Comparison of ENCODE assay signal across 21 cellular contexts in genomic region chr1:31207590-31207989, GRCh38. TPM values are rescaled to one million over a fixed set of nuclear protein-coding genes. Genes with fewer than 3 reads are reported as not detected.
DNase-seq lines count a peak whose midpoint lies in the region; ATAC-seq, FAIRE-seq and TF ChIP-seq lines count a peak whose summit lies in the region.
"Had no signal": no experiment of that assay in that cellular context is flagged by ENCODE, and none has a peak within 500 bp of the region (broad histone marks: within the 10 kb centered on the region; RNA-seq: fewer than 3 reads in every experiment).

No MANE protein-coding gene starts in this region.

- TF ChIP-seq CTCF in neural progenitor cell (IDR thresholded peaks at IDR 0.05): no peak
- no peak for TF ChIP-seq CTCF in HepG2 (CRISPR knock-in tag; IDR thresholded peaks at IDR 0.05)

- H2AFZ ChIP-seq in neural progenitor cell (replicated peaks): no peak overlapping the region
- H2AFZ ChIP-seq in HepG2 (ENCODE audit: low read length): no peak overlapping the region

- H4K20me1 ChIP-seq in neural progenitor cell (ENCODE audit: low read depth) (no peaks in the 10 kb centered on the region), HepG2 (ENCODE audit: insufficient read depth, low read length) (no peaks in the 10 kb centered on the region)

- intact Hi-C loops in HepG2 (cut with micrococcal nuclease; ENCODE audit: unreplicated experiment): no loop called here

- no peaks in the 10 kb centered on the region for H3K79me2 ChIP-seq in neural progenitor cell (ENCODE audit: low read depth)
- H3K79me2 ChIP-seq in HepG2 (ENCODE audit: insufficient read depth, low read length): no peaks in the 10 kb centered on the region

- peaks cover 3% of the 10 kb centered on the region for H3F3A ChIP-seq in neural progenitor cell (ENCODE audit: low read depth)

- ATAC-seq in GM21423 (IDR thresholded peaks at IDR 0.05; ENCODE audit: unreplicated experiment) (no peak), HepG2 (no peak)
- ATAC-seq: GM12878 had no signal

- FAIRE-seq in RCC 7860 (lab: Jason Lieb, UNC): no peak
- FAIRE-seq in HepG2 (lab: Jason Lieb, UNC): no peak
- FAIRE-seq: A204.1, GM12878 had no signal

- no TSS peak for BruUV-seq in HepG2 (replicated peaks; lab: Mats Ljungman, UMichigan)

- H3K27me3 ChIP-seq in neural progenitor cell (no peaks in the 10 kb centered on the region), HepG2 (ENCODE audit: control insufficient read depth in 1 of 2, insufficient read depth in 2 of 2, low read length in 2 of 2) (peaks cover 0 to 1% of the 10 kb centered on the region in 2 experiments; a peak in 2 of 5 replicates)
- H3K27me3 ChIP-seq: BE2C had no signal

- TF ChIP-seq EP300 in HepG2 (IDR thresholded peaks at IDR 0.05; ENCODE audit: low read depth in 2 of 2, low read length in 2 of 2) (no peak), HepG2 (CRISPR knock-in tag; IDR thresholded peaks at IDR 0.05; ENCODE audit: borderline replicate concordance) (no peak)

- in situ Hi-C loops in HepG2 (cut with HindIII; ENCODE audit: extremely low pct_ligation_motif_present, low pct_unique_long_range_greater_than_20kb): no loop called here

- H3K9ac ChIP-seq in neural progenitor cell (no peak overlapping the region), HepG2 (ENCODE audit: insufficient read depth, low read depth, low read length) (no peak overlapping the region)

- H3K27ac Mint-ChIP-seq in neural progenitor cell: peak overlapping the region; percentile 77

- H3K4me1 Mint-ChIP-seq in neural progenitor cell: peaks cover 26% of the 10 kb centered on the region
- H3K4me1 Mint-ChIP-seq: CD4-positive, CD25-positive, alpha-beta regulatory T cell; CD8-positive, alpha-beta memory T cell had no signal

- H3K9me3 ChIP-seq in neural progenitor cell (ENCODE audit: low read depth) (no peaks in the 10 kb centered on the region), HepG2 (ENCODE audit: low read length) (no peaks in the 10 kb centered on the region)
- H3K9me3 ChIP-seq: BE2C, HAP-1 had no signal

- DNase-seq in neural progenitor cell (ENCODE audit: low spot score) (no peak), RCC 7860 (ENCODE audit: low spot score) (no peak), HepG2 (ENCODE audit: low spot score) (no peak)
- DNase-seq: ACHN; BE2C; C1 segment of cervical spinal cord; CD4-positive, CD25-positive, alpha-beta regulatory T cell; CD8-positive, alpha-beta memory T cell; COR-L47; DMS 273 treated with DMSO at 0.1 percent for 48 hours; DMS53; DND-41; EL had no signal

- H3K36me3 Mint-ChIP-seq in neural progenitor cell: peaks cover 11% of the 10 kb centered on the region
- H3K36me3 Mint-ChIP-seq: CD4-positive, CD25-positive, alpha-beta regulatory T cell had no signal

- H3K9me3 Mint-ChIP-seq in neural progenitor cell: peaks cover 10% of the 10 kb centered on the region

- H3K4me1 ChIP-seq in neural progenitor cell: no peaks in the 10 kb centered on the region
- H3K4me1 ChIP-seq in HepG2 (ENCODE audit: insufficient read depth, low read length): peaks cover 13% of the 10 kb centered on the region
- H3K4me1 ChIP-seq: BE2C, HAP-1 had no signal

- 54% methylated on average over 4 of the region's 5 CpGs for WGBS in HepG2 (ENCODE audit: low lambda C conversion rate)

- peaks cover 11% of the 10 kb centered on the region for H3K27me3 Mint-ChIP-seq in neural progenitor cell (ENCODE audit: insufficient read depth, low read depth)

- H3K4me3 Mint-ChIP-seq in neural progenitor cell: no peak overlapping the region
- H3K4me3 Mint-ChIP-seq: CD4-positive, CD25-positive, alpha-beta regulatory T cell; CD8-positive, alpha-beta memory T cell had no signal

- CTCF ChIA-PET in HepG2 (lab: Yijun Ruan, JAX; ENCODE audit: low intra/inter-chr PET ratio, low total read pairs): no interaction called here

- peak overlapping the region; percentile 46 for H3K27ac ChIP-seq in angular gyrus (ENCODE audit: low read depth, low read length)
- peak overlapping the region; percentile 39 for H3K27ac ChIP-seq in cingulate gyrus (ENCODE audit: low read depth, low read length)
- no peak overlapping the region for H3K27ac ChIP-seq in neural progenitor cell
- H3K27ac ChIP-seq in temporal lobe (ENCODE audit: low read depth, low read length): peak overlapping the region; percentile 75
- no peak overlapping the region for H3K27ac ChIP-seq in HepG2 (ENCODE audit: extremely low read length, insufficient read depth, low read length)

- H3K36me3 ChIP-seq in neural progenitor cell (no peaks in the 10 kb centered on the region), HepG2 (replicated peaks in 1 of 2; ENCODE audit: control insufficient read depth in 1 of 2, insufficient read depth in 2 of 2, low read length in 2 of 2) (no peaks in the 10 kb centered on the region)
- H3K36me3 ChIP-seq: BE2C, HAP-1 had no signal

- no peak for TF ChIP-seq RAD21 in HepG2 (CRISPR knock-in tag; IDR thresholded peaks at IDR 0.05)

- POLR2A ChIA-PET in HepG2 (lab: Yijun Ruan, JAX): no interaction called here

- no peak for TF ChIP-seq POLR2A in HepG2 (IDR thresholded peaks at IDR 0.05; ENCODE audit: insufficient read depth in 1 of 2, low read depth in 2 of 2, low read length in 2 of 2)

- H3K4me3 ChIP-seq in neural progenitor cell (no peak overlapping the region), HepG2 (replicated peaks in 1 of 3; ENCODE audit: insufficient read depth in 1 of 3, low read depth in 2 of 3, low read length in 3 of 3) (no peak overlapping the region)
- H3K4me3 ChIP-seq: GM12878, HAP-1 had no signal

- H3K4me2 ChIP-seq in neural progenitor cell (no peak overlapping the region), HepG2 (ENCODE audit: low read depth, low read length) (no peak overlapping the region)

TF ChIP-seq in HepG2, 621 proteins besides CTCF, POLR2A, EP300 and RAD21 (continues in another document):
- TF ChIP-seq SNAPC2 (CRISPR knock-in tag; IDR thresholded peaks at IDR 0.05): no peak
- TF ChIP-seq MIXL1 (CRISPR knock-in tag; IDR thresholded peaks at IDR 0.05): no peak
- TF ChIP-seq ZFP91 (CRISPR knock-in tag; IDR thresholded peaks at IDR 0.05; ENCODE audit: borderline replicate concordance): no peak
- TF ChIP-seq GPN1 (CRISPR knock-in tag; IDR thresholded peaks at IDR 0.05; ENCODE audit: borderline replicate concordance): no peak
- TF ChIP-seq, protein P1, sequence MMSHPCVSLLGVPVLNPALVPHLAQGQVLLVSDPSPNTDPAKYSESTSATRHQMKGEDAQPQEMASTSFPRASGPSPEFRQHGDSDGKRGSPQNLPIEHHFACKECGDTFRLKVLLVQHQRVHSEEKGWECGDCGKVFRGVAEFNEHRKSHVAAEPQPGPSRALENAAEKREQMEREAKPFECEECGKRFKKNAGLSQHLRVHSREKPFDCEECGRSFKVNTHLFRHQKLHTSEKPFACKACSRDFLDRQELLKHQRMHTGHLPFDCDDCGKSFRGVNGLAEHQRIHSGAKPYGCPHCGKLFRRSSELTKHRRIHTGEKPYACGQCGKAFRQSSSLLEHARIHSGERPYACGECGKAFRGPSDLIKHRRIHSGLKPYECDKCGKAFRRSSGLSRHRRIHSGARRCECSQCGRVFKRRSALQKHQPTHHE (CRISPR knock-in tag; IDR thresholded peaks at IDR 0.05; ENCODE audit: borderline replicate concordance): no peak

RNA-seq across cellular contexts. Expression of gene NKAIN1, which starts 32.1 kb away (rescaled TPM):
- total RNA-seq in neural progenitor cell (ENCODE audit: low replicate concordance) (14.5 and 24.0 TPM in 2 replicates), temporal lobe (27.0 TPM), HepG2 (2016; rRNA removed; fragmentation: Illumina TruSeq; extraction: Trizol) (0.29 TPM in 1 of 2 replicates, not detected in the other)
- 0.20 and 0.26 TPM in 2 replicates for total RNA-seq in HepG2 (2016; cell fraction: cytosol; rRNA removed; fragmentation: Illumina TruSeq; extraction: Trizol; ENCODE audit: low read depth)
- 0.26 and 0.27 TPM in 2 replicates for total RNA-seq in HepG2 (2016; cell fraction: insoluble cytoplasmic fraction; rRNA removed; fragmentation: Illumina TruSeq; extraction: Trizol)
- 0.37 and 0.79 TPM in 2 replicates for total RNA-seq in HepG2 (2016; cell fraction: membrane; rRNA removed; fragmentation: Illumina TruSeq; extraction: Trizol)
- 0.31 TPM in 1 of 2 replicates, not detected in the other for total RNA-seq in HepG2 (2016; cell fraction: nucleus; rRNA removed; fragmentation: Illumina TruSeq; extraction: Trizol)
- polyA plus RNA-seq in HepG2 (2011; rRNA removed): 0.20 and 0.40 TPM in 2 replicates
- polyA plus RNA-seq in HepG2 (2011; cell fraction: cytosol; rRNA removed): 0.17 and 0.28 TPM in 2 replicates
- 0.59 TPM in 1 of 2 replicates, not detected in the other for polyA plus RNA-seq in HepG2 (2011; cell fraction: nucleus; rRNA removed)
- 0.19 TPM in 1 of 2 replicates, not detected in the other for polyA plus RNA-seq in HepG2 (2012)
- 0.33 and 0.54 TPM in 2 replicates for polyA plus RNA-seq in HepG2 (2016; cell fraction: cytosol; fragmentation: Illumina TruSeq; extraction: Trizol; ENCODE audit: low read depth)
- 0.26 and 0.47 TPM in 2 replicates for polyA plus RNA-seq in HepG2 (2016; cell fraction: insoluble cytoplasmic fraction; fragmentation: Illumina TruSeq; extraction: Trizol; ENCODE audit: low read depth)
- polyA plus RNA-seq in HepG2 (2016; cell fraction: membrane; fragmentation: Illumina TruSeq; extraction: Trizol; ENCODE audit: low read depth): 0.57 and 1.3 TPM in 2 replicates
- not detected in 2 replicates for polyA plus RNA-seq in HepG2 (2016; cell fraction: nucleus; fragmentation: Illumina TruSeq; extraction: Trizol; ENCODE audit: insufficient read depth, low read depth)
- 0.63 and 3.7 TPM in 2 replicates for polyA minus RNA-seq in HepG2 (2011; rRNA and poly(A)+ RNA removed; ENCODE audit: low replicate concordance)
- not detected in 2 replicates for polyA minus RNA-seq in HepG2 (2011; cell fraction: cytosol; rRNA and poly(A)+ RNA removed)
- polyA minus RNA-seq in HepG2 (2011; cell fraction: nucleus; rRNA and poly(A)+ RNA removed): not detected in 2 replicates
- total RNA-seq: CD4-positive, CD25-positive, alpha-beta regulatory T cell; CD8-positive, alpha-beta memory T cell; GM12878; HT-29 had no signal
- polyA plus RNA-seq: CD4-positive, CD25-positive, alpha-beta regulatory T cell; CD8-positive, alpha-beta memory T cell; GM12878 had no signal

Comparison
In these comparisons a context has a peak if more than half of its experiments do, and no peak if none do; other contexts are left out.
1. H3K27ac ChIP-seq: peak in angular gyrus (single experiment), cingulate gyrus (single experiment) and temporal lobe (single experiment); none in neural progenitor cell (single experiment) and HepG2 (single experiment).